In genomic region chr16:23557779-23558330, GRCh38 we compare ENCODE assay signal across 8 cellular contexts. TPM values are rescaled to one million over a fixed set of nuclear protein-coding genes. Genes with fewer than 3 reads are reported as not detected.
A peak's percentile ranks its signal among the peaks of the same experiment; 100 is the strongest.
DNase-seq lines count a peak whose midpoint lies in the region; ATAC-seq and TF ChIP-seq lines count a peak whose summit lies in the region.

No MANE protein-coding gene starts in this region.

- H3K27me3 Mint-ChIP-seq in Caco-2 (ENCODE audit: insufficient read depth, unreplicated experiment), result no peaks in the 10 kb centered on the region
- H3K27me3 Mint-ChIP-seq in stimulated activated naive CD8-positive, alpha-beta T cell treated with anti-CD3 and anti-CD28 coated beads, Interleukin-15, amount 100 ng/mL, for 72 hours, result no peaks in the 10 kb centered on the region

- CTCF ChIA-PET in Caco-2 (lab: Charles Lee), result interaction anchor here (0.6 to 1.0 kb wide), 3 partner anchors 19 to 61 kb away, joined by 3 to 8 read pairs (median 4); no protein-coding TSS in a partner anchor

- no peaks in the 10 kb centered on the region for H3K9me3 Mint-ChIP-seq in Caco-2 (ENCODE audit: unreplicated experiment)
- no peaks in the 10 kb centered on the region for H3K9me3 Mint-ChIP-seq in stimulated activated naive CD8-positive, alpha-beta T cell treated with anti-CD3 and anti-CD28 coated beads, Interleukin-15, amount 100 ng/mL, for 72 hours

- H3K4me1 Mint-ChIP-seq in Caco-2 (ENCODE audit: low read depth, unreplicated experiment), result no peaks in the 10 kb centered on the region
- H3K4me1 Mint-ChIP-seq in stimulated activated naive CD8-positive, alpha-beta T cell treated with anti-CD3 and anti-CD28 coated beads, Interleukin-15, amount 100 ng/mL, for 72 hours, result peaks cover 48% of the 10 kb centered on the region

- TF ChIP-seq CTCF in Caco-2 (IDR thresholded peaks at IDR 0.05; ENCODE audit: insufficient read depth in 1 of 2, low read depth in 1 of 2, low read length in 1 of 2, severe bottlenecking in 1 of 2, unreplicated experiment in 1 of 2) (no peak), HFF-Myc (IDR thresholded peaks at IDR 0.05; ENCODE audit: low read depth, low read length, missing control alignments) (no peak), lower lobe of right lung (IDR thresholded peaks at IDR 0.05) (no peak)

- peak; percentile 10 to 30 for ATAC-seq in lower lobe of right lung
- ATAC-seq in stimulated activated naive CD8-positive, alpha-beta T cell treated with anti-CD3 and anti-CD28 coated beads, Interleukin-15, amount 100 ng/mL, for 72 hours, result peak; percentile 16
- no peak for ATAC-seq in GM19035 (IDR thresholded peaks at IDR 0.05; ENCODE audit: unreplicated experiment)

- H3K4me3 Mint-ChIP-seq in Caco-2 (ENCODE audit: unreplicated experiment), result peak overlapping the region; percentile 87
- peak overlapping the region; percentile 96 to 98 for H3K4me3 Mint-ChIP-seq in stimulated activated naive CD8-positive, alpha-beta T cell treated with anti-CD3 and anti-CD28 coated beads, Interleukin-15, amount 100 ng/mL, for 72 hours

- H3K9me3 ChIP-seq in Caco-2 (no peaks in the 10 kb centered on the region), SJCRH30 (replicated peaks) (no peaks in the 10 kb centered on the region), lower lobe of right lung (no peaks in the 10 kb centered on the region)

- H3K4me1 ChIP-seq in Caco-2, result peaks cover 13% of the 10 kb centered on the region
- no peaks in the 10 kb centered on the region for H3K4me1 ChIP-seq in SJCRH30
- H3K4me1 ChIP-seq in lower lobe of right lung, result peaks cover 27% of the 10 kb centered on the region

- no TSS peak for BruUV-seq in Caco-2 (replicated peaks; lab: Mats Ljungman, UMichigan)

- H3K36me3 ChIP-seq in Caco-2 (ENCODE audit: control insufficient read depth, insufficient read depth, low read length) (peaks cover 5% of the 10 kb centered on the region; the same call in 1 of the 2 replicates), SJCRH30 (peaks cover 23% of the 10 kb centered on the region), lower lobe of right lung (peaks cover 40% of the 10 kb centered on the region)

- peak overlapping the region; percentile 95 for H3K4me3 ChIP-seq in Caco-2 (ENCODE audit: low read depth, low read length)
- peak overlapping the region; percentile 73 for H3K4me3 ChIP-seq in HFF-Myc (replicated peaks; ENCODE audit: low read depth, low read length)
- peak overlapping the region; percentile 95 for H3K4me3 ChIP-seq in SJCRH30
- H3K4me3 ChIP-seq in lower lobe of right lung, result peak overlapping the region; percentile 89

- H3K36me3 Mint-ChIP-seq in Caco-2 (ENCODE audit: insufficient read depth, unreplicated experiment), result peaks cover 40% of the 10 kb centered on the region

- H3K27ac Mint-ChIP-seq in Caco-2 (ENCODE audit: unreplicated experiment), result peak overlapping the region; percentile 90
- peak overlapping the region; percentile 92 to 98 for H3K27ac Mint-ChIP-seq in stimulated activated naive CD8-positive, alpha-beta T cell treated with anti-CD3 and anti-CD28 coated beads, Interleukin-15, amount 100 ng/mL, for 72 hours

- peak overlapping the region; percentile 91 for H3K27ac ChIP-seq in SJCRH30
- H3K27ac ChIP-seq in cingulate gyrus (ENCODE audit: low read depth, low read length), result peak overlapping the region; percentile 85
- peak overlapping the region; percentile 87 for H3K27ac ChIP-seq in lower lobe of right lung

- POLR2A ChIA-PET in Caco-2 (lab: Charles Lee), result interaction anchor here (0.6 to 1.4 kb wide), 7 partner anchors 8 to 121 kb away, joined by 3 to 9 read pairs (median 5); partner anchors contain the start of gene PLK1

- intact Hi-C loops in Caco-2 (cut with micrococcal nuclease; ENCODE audit: unreplicated experiment) (loop anchor here (1.0 to 5.0 kb wide), 3 partner anchors 38 to 83 kb away; partner anchors contain the start of genes DCTN5, NDUFAB1 and PALB2), lower lobe of right lung (cut with DNase I) (no loop called here)

- no peaks in the 10 kb centered on the region for H3K27me3 ChIP-seq in Caco-2 (replicated peaks; ENCODE audit: control insufficient read depth, insufficient read depth, low read length)
- no peaks in the 10 kb centered on the region for H3K27me3 ChIP-seq in SJCRH30
- no peaks in the 10 kb centered on the region for H3K27me3 ChIP-seq in lower lobe of right lung (ENCODE audit: low read depth)

- DNase-seq in Caco-2 (no peak), HFF-Myc (ENCODE audit: extremely low read depth, low read depth) (no peak), SJCRH30 (no peak), lower lobe of right lung (no peak), DMS79 treated with DMSO at 0.1 percent for 48 hours (lab: John Stamatoyannopoulos, UW) (no peak)
- DNase-seq in stimulated activated naive CD8-positive, alpha-beta T cell treated with anti-CD3 and anti-CD28 coated beads, Interleukin-15, amount 100 ng/mL, for 72 hours, result no peak

RNA-seq across cellular contexts. Expression of gene UBFD1, which starts 0.3 kb away (rescaled TPM):
- 78.6 and 83.1 TPM in 2 replicates for total RNA-seq in Caco-2 (2022)
- total RNA-seq in SJCRH30 (2014; rRNA removed; shearing (Covaris generic)), result 64.3 and 66.1 TPM in 2 replicates
- total RNA-seq in lower lobe of right lung, result 39.1 TPM

RNA-seq across cellular contexts. Expression of gene EARS2, which starts 0.7 kb away (rescaled TPM):
- total RNA-seq in Caco-2 (2022) (29.6 and 32.4 TPM in 2 replicates), lower lobe of right lung (19.5 TPM)
- total RNA-seq in SJCRH30 (2014; rRNA removed; shearing (Covaris generic)), result 24.1 and 25.9 TPM in 2 replicates

RNA-seq across cellular contexts. Expression of gene NDUFAB1, which starts 38.3 kb away (rescaled TPM):
- 83.4 and 87.1 TPM in 2 replicates for total RNA-seq in Caco-2 (2022)
- total RNA-seq in SJCRH30 (2014; rRNA removed; shearing (Covaris generic)), result 158 and 165 TPM in 2 replicates
- 56.5 TPM for total RNA-seq in lower lobe of right lung

RNA-seq across cellular contexts. Expression of gene GGA2, which starts 47.6 kb away (rescaled TPM):
- total RNA-seq in Caco-2 (2022) (92.7 and 93.4 TPM in 2 replicates), lower lobe of right lung (204 TPM)
- 66.7 and 80.4 TPM in 2 replicates for total RNA-seq in SJCRH30 (2014; rRNA removed; shearing (Covaris generic))
